ENCODE assay signal across 1 cellular context in genomic region chr13:30108913-30109237, GRCh38.
TF ChIP-seq lines count a peak whose summit lies in the region.

No MANE protein-coding gene starts in this region.

TF ChIP-seq in HepG2, 621 proteins besides CTCF, POLR2A, EP300 and RAD21 (continued from another document):
- TF ChIP-seq RERE (CRISPR knock-in tag; IDR thresholded peaks at IDR 0.05; ENCODE audit: low read depth): no peak
- TF ChIP-seq SIX4 (CRISPR knock-in tag; IDR thresholded peaks at IDR 0.05): no peak
- peak; percentile 29; the same call in 1 of the 2 replicates for TF ChIP-seq FOXA3 (CRISPR knock-in tag; IDR thresholded peaks at IDR 0.05)
- no peak for TF ChIP-seq SALL1 (CRISPR knock-in tag; IDR thresholded peaks at IDR 0.05)
- no peak for TF ChIP-seq ZNF652 (CRISPR knock-in tag; IDR thresholded peaks at IDR 0.05; ENCODE audit: borderline replicate concordance, low read depth)
- no peak for TF ChIP-seq MED8 (CRISPR knock-in tag; IDR thresholded peaks at IDR 0.05; ENCODE audit: insufficient replicate concordance)
